Comparison of ENCODE assay signal across 25 cellular contexts in the genomic region with DNA sequence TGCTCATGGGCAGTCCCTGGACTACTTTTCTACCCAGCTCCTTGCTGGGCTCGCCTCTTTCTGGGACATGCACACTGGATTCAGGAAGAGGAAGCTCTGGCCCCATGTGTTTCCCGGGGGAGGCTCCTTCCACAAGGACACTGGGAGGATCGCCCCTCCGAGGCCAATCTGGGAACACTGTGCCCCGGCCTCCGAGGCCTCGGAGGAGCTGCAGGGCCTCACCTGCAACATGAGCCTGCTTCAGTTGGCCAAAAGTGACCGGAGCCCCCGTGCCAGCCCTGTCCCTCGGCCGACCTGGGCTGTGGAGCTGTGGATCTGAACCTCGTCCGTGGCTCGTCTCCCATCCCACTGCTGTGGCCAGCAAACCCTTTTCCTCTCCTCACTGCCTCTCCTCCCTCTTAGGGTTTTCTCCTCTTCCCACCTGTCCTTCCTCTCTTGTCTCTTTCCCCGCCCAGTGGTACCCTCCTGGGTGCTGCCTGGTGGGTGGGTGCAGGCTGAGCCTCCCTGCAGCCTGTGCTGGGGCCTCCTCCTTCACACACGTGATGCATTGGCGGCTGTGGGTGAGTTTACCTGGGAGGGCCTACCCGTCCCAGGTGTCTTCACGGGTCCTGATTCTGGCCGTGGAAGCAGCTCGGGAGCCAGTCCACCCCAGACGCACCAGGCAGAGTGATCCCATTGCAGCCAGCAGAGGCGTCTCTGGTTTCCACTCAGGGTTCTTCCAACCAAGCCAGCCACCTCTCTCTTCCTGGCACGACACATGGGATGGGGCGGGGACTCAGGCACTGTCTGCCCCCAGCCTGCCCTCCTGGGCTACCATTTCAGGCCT.
"Had no signal": no experiment of that assay in that cellular context is flagged by ENCODE, and none has a peak within 500 bp of the region (broad histone marks: within the 10 kb centered on the region; RNA-seq: fewer than 3 reads in every experiment).

No MANE protein-coding gene starts in this region.

- H3K9me3 ChIP-seq: body of pancreas, mucosa of descending colon, prostate gland, tibial artery had no signal

- H3K4me1 Mint-ChIP-seq: activated CD4-positive, alpha-beta T cell treated with anti-CD3 and anti-CD28 coated beads, Interleukin-2, amount 10 ng/mL, durations not matched to agents 7 days and 5 days; activated CD8-positive, alpha-beta memory T cell treated with anti-CD3 and anti-CD28 coated beads, Interleukin-2, amount 10 ng/mL, durations not matched to agents 7 days and 5 days; immature natural killer cell; neural progenitor cell; stimulated activated naive CD8-positive, alpha-beta T cell treated with anti-CD3 and anti-CD28 coated beads, Interleukin-15, amount 100 ng/mL, for 72 hours; T-cell had no signal

- DNase-seq: activated CD4-positive, alpha-beta T cell treated with anti-CD3 and anti-CD28 coated beads, Interleukin-2, amount 10 ng/mL, durations not matched to agents 7 days and 5 days; activated CD4-positive, CD25-positive, alpha-beta regulatory T cell treated with anti-CD3 and anti-CD28 coated beads, Interleukin-2, amount 50 U/mL, for 72 hours; activated CD8-positive, alpha-beta memory T cell treated with anti-CD3 and anti-CD28 coated beads, Interleukin-2, amount 10 ng/mL, durations not matched to agents 7 days and 5 days; activated CD8-positive, alpha-beta T cell treated with anti-CD3 and anti-CD28 coated beads for 36 hours; activated naive CD4-positive, alpha-beta T cell treated with anti-CD3 and anti-CD28 coated beads, Interleukin-2, amount 50 U/mL, for 16 hours; activated T-cell treated with anti-CD3 and anti-CD28 coated beads for 4 hours; anterior cingulate cortex; body of pancreas; dermis blood vessel endothelial cell; effector memory CD4-positive, alpha-beta T cell; foreskin keratinocyte; glutamatergic neuron; immature natural killer cell; mesenchymal stem cell; mucosa of descending colon; stimulated activated naive CD8-positive, alpha-beta T cell treated with anti-CD3 and anti-CD28 coated beads, Interleukin-15, amount 100 ng/mL, for 72 hours; WERI-Rb-1 had no signal

- H3K27me3 Mint-ChIP-seq: activated CD4-positive, alpha-beta T cell treated with anti-CD3 and anti-CD28 coated beads, Interleukin-2, amount 10 ng/mL, durations not matched to agents 7 days and 5 days; activated CD8-positive, alpha-beta memory T cell treated with anti-CD3 and anti-CD28 coated beads, Interleukin-2, amount 10 ng/mL, durations not matched to agents 7 days and 5 days had no signal

- H3K27me3 ChIP-seq: body of pancreas, cardiac muscle cell, foreskin keratinocyte, hepatocyte, neural progenitor cell had no signal

- H3K36me3 Mint-ChIP-seq: activated CD8-positive, alpha-beta memory T cell treated with anti-CD3 and anti-CD28 coated beads, Interleukin-2, amount 10 ng/mL, durations not matched to agents 7 days and 5 days; immature natural killer cell; neural progenitor cell; T-cell had no signal

- H3K4me3 Mint-ChIP-seq: activated CD4-positive, alpha-beta T cell treated with anti-CD3 and anti-CD28 coated beads, Interleukin-2, amount 10 ng/mL, durations not matched to agents 7 days and 5 days; activated CD8-positive, alpha-beta memory T cell treated with anti-CD3 and anti-CD28 coated beads, Interleukin-2, amount 10 ng/mL, durations not matched to agents 7 days and 5 days; activated CD8-positive, alpha-beta T cell treated with anti-CD3 and anti-CD28 coated beads for 36 hours; immature natural killer cell; neural progenitor cell; stimulated activated effector memory CD8-positive, alpha-beta T cell treated with anti-CD3 and anti-CD28 coated beads, Interleukin-12 subunit alpha, Interleukin-12 subunit beta, amount 100 ng/mL, for 72 hours; stimulated activated naive CD8-positive, alpha-beta T cell treated with anti-CD3 and anti-CD28 coated beads, Interleukin-15, amount 100 ng/mL, for 72 hours; T-cell; T-helper 2 cell treated with Interferon-gamma antibody and Interleukin-4, amounts not matched to agents 5 μg/mL and 100 μg/mL, for 36 hours had no signal

- H3K27ac Mint-ChIP-seq: activated CD4-positive, alpha-beta T cell treated with anti-CD3 and anti-CD28 coated beads, Interleukin-2, amount 10 ng/mL, durations not matched to agents 7 days and 5 days; activated CD8-positive, alpha-beta memory T cell treated with anti-CD3 and anti-CD28 coated beads, Interleukin-2, amount 10 ng/mL, durations not matched to agents 7 days and 5 days; activated CD8-positive, alpha-beta T cell treated with anti-CD3 and anti-CD28 coated beads for 36 hours; immature natural killer cell; stimulated activated effector memory CD8-positive, alpha-beta T cell treated with anti-CD3 and anti-CD28 coated beads, Interleukin-12 subunit alpha, Interleukin-12 subunit beta, amount 100 ng/mL, for 72 hours; stimulated activated naive CD8-positive, alpha-beta T cell treated with anti-CD3 and anti-CD28 coated beads, Interleukin-15, amount 100 ng/mL, for 72 hours; T-cell; T-helper 2 cell treated with Interferon-gamma antibody and Interleukin-4, amounts not matched to agents 5 μg/mL and 100 μg/mL, for 36 hours had no signal

- H3K4me1 ChIP-seq: body of pancreas, foreskin keratinocyte, neural progenitor cell, prostate gland, tibial artery had no signal

- ATAC-seq: activated CD8-positive, alpha-beta memory T cell treated with anti-CD3 and anti-CD28 coated beads, Interleukin-2, amount 10 ng/mL, durations not matched to agents 7 days and 5 days; activated CD8-positive, alpha-beta T cell treated with anti-CD3 and anti-CD28 coated beads for 36 hours; body of pancreas; foreskin keratinocyte; mucosa of descending colon; stimulated activated effector memory CD8-positive, alpha-beta T cell treated with anti-CD3 and anti-CD28 coated beads, Interleukin-12 subunit alpha, Interleukin-12 subunit beta, amount 100 ng/mL, for 72 hours; T-cell had no signal

- H3K36me3 ChIP-seq: cardiac muscle cell, neural progenitor cell, prostate gland, tibial artery, WERI-Rb-1 had no signal

- H3K9me3 Mint-ChIP-seq: activated CD4-positive, alpha-beta T cell treated with anti-CD3 and anti-CD28 coated beads, Interleukin-2, amount 10 ng/mL, durations not matched to agents 7 days and 5 days; activated CD8-positive, alpha-beta T cell treated with anti-CD3 and anti-CD28 coated beads for 36 hours; immature natural killer cell; stimulated activated effector memory CD8-positive, alpha-beta T cell treated with anti-CD3 and anti-CD28 coated beads, Interleukin-12 subunit alpha, Interleukin-12 subunit beta, amount 100 ng/mL, for 72 hours; stimulated activated naive CD8-positive, alpha-beta T cell treated with anti-CD3 and anti-CD28 coated beads, Interleukin-15, amount 100 ng/mL, for 72 hours; T-cell; T-helper 2 cell treated with Interferon-gamma antibody and Interleukin-4, amounts not matched to agents 5 μg/mL and 100 μg/mL, for 36 hours had no signal

- H3K27ac ChIP-seq: body of pancreas, cardiac muscle cell, foreskin keratinocyte, hepatocyte, neural progenitor cell, prostate gland, tibial artery, WERI-Rb-1 had no signal

- H3K4me3 ChIP-seq: body of pancreas, cardiac muscle cell, hepatocyte, mucosa of descending colon, neural progenitor cell, prostate gland, tibial artery had no signal
